Comparison of ENCODE assay signal across 8 cellular contexts in the genomic region with DNA sequence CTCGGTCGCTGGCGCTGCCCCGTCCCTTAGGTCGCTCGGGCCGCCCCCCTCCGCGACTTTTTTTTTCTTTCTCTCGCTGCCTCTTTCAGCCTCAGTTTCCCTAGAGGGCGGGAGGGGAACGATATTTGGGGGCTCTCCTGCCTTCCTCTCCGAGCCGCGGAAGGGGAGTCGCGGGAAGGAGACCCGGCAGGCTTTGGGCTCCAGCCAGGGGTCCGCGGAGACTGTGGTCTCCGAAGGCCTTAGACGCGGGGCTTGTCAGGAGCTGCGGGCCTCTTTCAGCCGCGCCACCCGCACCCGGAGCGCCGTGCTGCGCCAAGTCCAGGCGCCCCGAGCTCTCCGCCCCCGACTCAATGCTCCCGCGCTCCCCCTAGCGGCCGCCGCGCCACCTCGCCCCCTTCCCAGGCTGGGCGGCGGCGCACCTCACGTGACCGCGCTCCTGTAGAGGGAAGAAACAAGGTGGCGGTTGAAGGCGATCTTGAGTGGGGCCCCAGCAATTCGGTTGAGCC. TPM values are rescaled to one million over a fixed set of nuclear protein-coding genes. Genes with fewer than 3 reads are reported as not detected.
DNase-seq lines count a peak whose midpoint lies in the region; ATAC-seq and TF ChIP-seq lines count a peak whose summit lies in the region.

A gene (plus strand): TSS at position 427 of the 506 bp plus-strand sequence. CDS start 14,010 bp downstream, outside the sequence.

- POLR2A ChIA-PET in CD8-positive, alpha-beta T cell (lab: Charles Lee) = interaction anchor here (0.7 to 1.5 kb wide), 6 partner anchors 10 to 138 kb away, joined by 3 to 5 read pairs (median 4); no protein-coding TSS in a partner anchor

- peaks cover 3% of the 10 kb centered on the region; the same call in 1 of the 2 replicates for H3K79me2 ChIP-seq in OCI-LY1 (ENCODE audit: insufficient read depth, low read length)

- peaks cover 30% of the 10 kb centered on the region for H3K4me1 Mint-ChIP-seq in CD8-positive, alpha-beta T cell (ENCODE audit: low read depth)

- peak within 1 kb of the TSS; percentile 73 for H3K9ac ChIP-seq in OCI-LY1 (ENCODE audit: low read length)

- H3K27ac ChIP-seq in CD8-positive, alpha-beta T cell (ENCODE audit: low read depth, low read length) = peak within 1 kb of the TSS; percentile 49
- peak within 1 kb of the TSS; percentile 34 for H3K27ac ChIP-seq in OCI-LY1 (ENCODE audit: low read depth, low read length, poor library complexity, severe bottlenecking)

- CTCF ChIA-PET in CD8-positive, alpha-beta T cell (lab: Charles Lee) = interaction anchor here (0.6 to 3.5 kb wide), 8 partner anchors 9 to 197 kb away, joined by 3 to 23 read pairs (median 4); a partner anchor contains a TSS

- H2AFZ ChIP-seq in OCI-LY1 (ENCODE audit: low read length) = no peak within 1 kb of the TSS

- H4K20me1 ChIP-seq in OCI-LY1 (ENCODE audit: insufficient read depth, low read length) = no peaks in the 10 kb centered on the region

- H3K36me3 ChIP-seq in CD8-positive, alpha-beta T cell (ENCODE audit: insufficient read depth, low read length) = no peaks in the 10 kb centered on the region
- H3K36me3 ChIP-seq in OCI-LY1 (ENCODE audit: insufficient read depth, low read length) (no peaks in the 10 kb centered on the region), mucosa of descending colon (ENCODE audit: low read depth) (no peaks in the 10 kb centered on the region)

- H3K4me3 Mint-ChIP-seq in CD8-positive, alpha-beta T cell = peak within 1 kb of the TSS; percentile 90

- H3K27ac Mint-ChIP-seq in CD8-positive, alpha-beta T cell = peak within 1 kb of the TSS; percentile 91

- peaks cover 36% of the 10 kb centered on the region for H3K4me1 ChIP-seq in CD8-positive, alpha-beta T cell (ENCODE audit: insufficient read depth, low read length)
- peaks cover 25% of the 10 kb centered on the region for H3K4me1 ChIP-seq in OCI-LY1 (ENCODE audit: insufficient read depth, low read length, severe bottlenecking)
- no peaks in the 10 kb centered on the region for H3K4me1 ChIP-seq in mucosa of descending colon (ENCODE audit: low read depth)

- peak; percentile 83 to 95 (median 87) for DNase-seq in CD8-positive, alpha-beta T cell
- peak in 72 of 76 experiments; percentile 14 to 90 (median 78) for DNase-seq in HUDEP-2 (lab: John Stamatoyannopoulos, UW; ENCODE audit: unreplicated experiment in 76 of 76)
- peak; percentile 96 for DNase-seq in activated CD8-positive, alpha-beta memory T cell treated with anti-CD3 and anti-CD28 coated beads, Interleukin-2, amount 50 U/mL, for 48 hours
- DNase-seq in epithelial cell of esophagus (ENCODE audit: low read depth) = peak; percentile 79
- DNase-seq in mucosa of descending colon = peak; percentile 92 to 96 (median 95)
- DNase-seq in stimulated activated CD8-positive, alpha-beta memory T cell treated with anti-CD3 and anti-CD28 coated beads, Interleukin-4, amount 100 ng/mL, for 1 hour (ENCODE audit: low read depth in 2 of 2, low spot score in 1 of 2) = peak; percentile 70 to 77

- no peaks in the 10 kb centered on the region for H3K9me2 ChIP-seq in OCI-LY1 (ENCODE audit: low read depth, low read length)

- H3K4me3 ChIP-seq in CD8-positive, alpha-beta T cell (ENCODE audit: low read depth, low read length) = peak within 1 kb of the TSS; percentile 90
- peak within 1 kb of the TSS; percentile 72 for H3K4me3 ChIP-seq in OCI-LY1 (ENCODE audit: low read depth, low read length, poor library complexity, severe bottlenecking)
- peak within 1 kb of the TSS; percentile 63 for H3K4me3 ChIP-seq in epithelial cell of esophagus (ENCODE audit: low read length)
- peak within 1 kb of the TSS; percentile 89 for H3K4me3 ChIP-seq in mucosa of descending colon

- H3K9me3 Mint-ChIP-seq in CD8-positive, alpha-beta T cell = no peaks in the 10 kb centered on the region

- no peaks in the 10 kb centered on the region for H3K27me3 ChIP-seq in CD8-positive, alpha-beta T cell (ENCODE audit: insufficient read depth, low read length)
- no peaks in the 10 kb centered on the region for H3K27me3 ChIP-seq in OCI-LY1 (ENCODE audit: insufficient read depth, low read length)

- peak; percentile 78 for TF ChIP-seq CTCF in CD8-positive, alpha-beta T cell (IDR thresholded peaks at IDR 0.05)
- TF ChIP-seq CTCF in OCI-LY1 (IDR thresholded peaks at IDR 0.05; ENCODE audit: low read length) = peak; percentile 82
- TF ChIP-seq CTCF in epithelial cell of esophagus (IDR thresholded peaks at IDR 0.05; ENCODE audit: insufficient read depth, low read depth, low read length, missing control alignments) = peak; percentile 50
- TF ChIP-seq CTCF in mucosa of descending colon (IDR thresholded peaks at IDR 0.05) = peak; percentile 95

- peak within 1 kb of the TSS; percentile 96 for H3K4me2 ChIP-seq in OCI-LY1 (ENCODE audit: low read length)

- H3K36me3 Mint-ChIP-seq in CD8-positive, alpha-beta T cell = peaks cover 15% of the 10 kb centered on the region

- intact Hi-C loops in CD8-positive, alpha-beta T cell (cut with DNase I, micrococcal nuclease) = loop anchor here (1.0 to 10.0 kb wide), 2 partner anchors 135 to 348 kb away; a partner anchor contains a TSS
- intact Hi-C loops in mucosa of descending colon (cut with DNase I, micrococcal nuclease) = no loop called here

- H3K9me3 ChIP-seq in CD8-positive, alpha-beta T cell (ENCODE audit: low read length) = no peaks in the 10 kb centered on the region
- H3K9me3 ChIP-seq in OCI-LY1 (ENCODE audit: low read length) (no peaks in the 10 kb centered on the region), mucosa of descending colon (no peaks in the 10 kb centered on the region)

- no peaks in the 10 kb centered on the region for H3K27me3 Mint-ChIP-seq in CD8-positive, alpha-beta T cell (ENCODE audit: low read depth)

- H3F3A ChIP-seq in OCI-LY1 (ENCODE audit: insufficient read depth, low read length) = 0 out of 2 replicates have a peak, but pooled peaks cover 5% of the 10 kb centered on the region

- peak; percentile 87 for ATAC-seq in CD8-positive, alpha-beta T cell
- ATAC-seq in GM19467 (IDR thresholded peaks at IDR 0.05; ENCODE audit: unreplicated experiment) = peak; percentile 84
- ATAC-seq in mucosa of descending colon = peak; percentile 99

RNA-seq across cellular contexts. Expression of the gene that starts here (rescaled TPM):
- total RNA-seq in CD8-positive, alpha-beta T cell = 10 to 100 TPM; 80.1 to 88.3 TPM
- 10 to 100 TPM; 13.5 to 17.4 (median 16.5) TPM for total RNA-seq in mucosa of descending colon

Comparison
In these comparisons a context has a peak if more than half of its experiments do, and no peak if none do; other contexts are left out.
1. Peak in every context shown above with its lines: DNase-seq, ATAC-seq, H3K4me3 ChIP-seq and H3K27ac ChIP-seq.
2. RNA of the gene that starts here (total RNA-seq): 80.1 to 88.3 TPM in CD8-positive, alpha-beta T cell; 13.5 to 17.4 TPM in mucosa of descending colon; every median in the first group is over 4 times any median in the second.
3. intact Hi-C loops: an anchor here in CD8-positive, alpha-beta T cell (1.0 to 10.0 kb wide); none called in mucosa of descending colon.